Comparison of ENCODE assay signal across 20 cellular contexts in genomic region chr20:11792229-11792953, GRCh38.
DNase-seq lines count a peak whose midpoint lies in the region; FAIRE-seq and TF ChIP-seq lines count a peak whose summit lies in the region.
"Had no signal": no experiment of that assay in that cellular context is flagged by ENCODE, and none has a peak within 500 bp of the region (broad histone marks: within the 10 kb centered on the region; RNA-seq: fewer than 3 reads in every experiment).

No MANE protein-coding gene starts in this region.

- H3K27ac ChIP-seq in epithelial cell of prostate (peak overlapping the region; percentile 58), left ventricle myocardium inferior (replicated peaks) (no peak overlapping the region), esophagus muscularis mucosa (replicated peaks in 1 of 4) (no peak overlapping the region)
- H3K27ac ChIP-seq: brain microvascular endothelial cell, ovary had no signal

- H3K36me3 ChIP-seq in left ventricle myocardium inferior (no peaks in the 10 kb centered on the region), esophagus muscularis mucosa (no peaks in the 10 kb centered on the region)
- H3K36me3 ChIP-seq: brain microvascular endothelial cell, ovary had no signal

- peak; percentile 13 for FAIRE-seq in HTR-8/SVneo (lab: Jason Lieb, UNC)
- no peak for FAIRE-seq in GM12892 (lab: Jason Lieb, UNC)
- FAIRE-seq: D721Med had no signal

- no peak for TF ChIP-seq EP300 in esophagus muscularis mucosa (IDR thresholded peaks at IDR 0.05)

- H3K27me3 ChIP-seq in left ventricle myocardium inferior (ENCODE audit: low read depth) (no peaks in the 10 kb centered on the region), esophagus muscularis mucosa (no peaks in the 10 kb centered on the region)
- H3K27me3 ChIP-seq: brain microvascular endothelial cell, ovary had no signal

- no peaks in the 10 kb centered on the region for H3K27me3 Mint-ChIP-seq in progenitor cell of endocrine pancreas
- H3K27me3 Mint-ChIP-seq: activated B cell treated with CpG ODN at 0.5 μM for 24 hours; activated naive CD8-positive, alpha-beta T cell had no signal

- H3K9me3 ChIP-seq in left ventricle myocardium inferior (replicated peaks) = no peaks in the 10 kb centered on the region
- no peaks in the 10 kb centered on the region for H3K9me3 ChIP-seq in esophagus muscularis mucosa
- H3K9me3 ChIP-seq: ovary had no signal

- H3K4me3 ChIP-seq in left ventricle myocardium inferior (no peak overlapping the region), esophagus muscularis mucosa (no peak overlapping the region)
- H3K4me3 ChIP-seq: ovary had no signal

- peaks cover 8% of the 10 kb centered on the region for H3K4me1 Mint-ChIP-seq in progenitor cell of endocrine pancreas (ENCODE audit: low read depth)
- H3K4me1 Mint-ChIP-seq: activated B cell treated with CpG ODN at 0.5 μM for 24 hours had no signal

- WGBS in esophagus muscularis mucosa = 77% methylated on average over 6 of the region's 6 CpGs

- intact Hi-C loops in left ventricle myocardium inferior (cut with micrococcal nuclease) (no loop called here), esophagus muscularis mucosa (cut with DNase I) (no loop called here)

- H3K4me1 ChIP-seq in left ventricle myocardium inferior (no peaks in the 10 kb centered on the region), esophagus muscularis mucosa (no peaks in the 10 kb centered on the region)

- no peak for TF ChIP-seq CTCF in progenitor cell of endocrine pancreas (IDR thresholded peaks at IDR 0.05; ENCODE audit: unreplicated experiment)
- no peak for TF ChIP-seq CTCF in left ventricle myocardium inferior (IDR thresholded peaks at IDR 0.05; ENCODE audit: borderline replicate concordance)
- TF ChIP-seq CTCF in esophagus muscularis mucosa (IDR thresholded peaks at IDR 0.05) = no peak

- DNase-seq in HTR-8/SVneo (ENCODE audit: insufficient read length, low spot score) (no peak), NCI-H748 (lab: John Stamatoyannopoulos, UW; ENCODE audit: unreplicated experiment) (peak; percentile 89), epithelial cell of prostate (ENCODE audit: low read depth, low spot score) (no peak), progenitor cell of endocrine pancreas (ENCODE audit: low spot score, unreplicated experiment) (no peak), GM12892 (ENCODE audit: insufficient read length) (no peak), left ventricle myocardium inferior (no peak), esophagus muscularis mucosa (ENCODE audit: extremely low spot score) (no peak)
- DNase-seq: activated B cell treated with CpG ODN at 0.5 μM for 24 hours; activated CD8-positive, alpha-beta T cell treated with anti-CD3 and anti-CD28 coated beads, Interleukin-2, amount 10 ng/mL, durations not matched to agents 7 days and 5 days; activated T-cell treated with anti-CD3 and anti-CD28 coated beads, Interleukin-2, amount 50 U/mL, for 48 hours; brain microvascular endothelial cell; cortex of kidney; NCI-H1694 treated with DMSO at 0.1 percent for 48 hours; NCI-H524; OCI-M1; ovary; stimulated activated CD4-positive, alpha-beta T cell treated with anti-CD3 and anti-CD28 coated beads, Interleukin-4, amount 100 ng/mL, for 24 hours had no signal

- no peak for TF ChIP-seq POLR2A in GM12892 (IDR thresholded peaks at IDR 0.05; ENCODE audit: low read depth, low read length)
- TF ChIP-seq POLR2A in esophagus muscularis mucosa (IDR thresholded peaks at IDR 0.05; ENCODE audit: low read depth) = no peak

- no peaks in the 10 kb centered on the region for H3K36me3 Mint-ChIP-seq in progenitor cell of endocrine pancreas (ENCODE audit: insufficient read depth)
- H3K36me3 Mint-ChIP-seq: activated naive CD8-positive, alpha-beta T cell had no signal

- no peak overlapping the region for H3K4me3 Mint-ChIP-seq in progenitor cell of endocrine pancreas (ENCODE audit: low read depth)
- H3K4me3 Mint-ChIP-seq: activated B cell treated with CpG ODN at 0.5 μM for 24 hours; activated CD8-positive, alpha-beta T cell treated with anti-CD3 and anti-CD28 coated beads, Interleukin-2, amount 10 ng/mL, durations not matched to agents 7 days and 5 days; activated naive CD8-positive, alpha-beta T cell; T-helper 2 cell treated with Interferon-gamma antibody and Interleukin-4, amounts not matched to agents 5 μg/mL and 100 μg/mL, for 36 hours had no signal

- peak overlapping the region; percentile 12 for H3K27ac Mint-ChIP-seq in progenitor cell of endocrine pancreas
- H3K27ac Mint-ChIP-seq: activated B cell treated with CpG ODN at 0.5 μM for 24 hours; activated CD8-positive, alpha-beta T cell treated with anti-CD3 and anti-CD28 coated beads, Interleukin-2, amount 10 ng/mL, durations not matched to agents 7 days and 5 days; activated naive CD8-positive, alpha-beta T cell; T-helper 2 cell treated with Interferon-gamma antibody and Interleukin-4, amounts not matched to agents 5 μg/mL and 100 μg/mL, for 36 hours had no signal

- no peaks in the 10 kb centered on the region for H3K9me3 Mint-ChIP-seq in progenitor cell of endocrine pancreas (ENCODE audit: low read depth)
- H3K9me3 Mint-ChIP-seq: activated B cell treated with CpG ODN at 0.5 μM for 24 hours; T-helper 2 cell treated with Interferon-gamma antibody and Interleukin-4, amounts not matched to agents 5 μg/mL and 100 μg/mL, for 36 hours had no signal
